Comparison of ENCODE assay signal across 13 cellular contexts in genomic region chr6:156840136-156840535, GRCh38.
DNase-seq lines count a peak whose midpoint lies in the region; ATAC-seq and TF ChIP-seq lines count a peak whose summit lies in the region.
"Had no signal": no experiment of that assay in that cellular context is flagged by ENCODE, and none has a peak within 500 bp of the region (broad histone marks: within the 10 kb centered on the region; RNA-seq: fewer than 3 reads in every experiment).

No MANE protein-coding gene starts in this region.

- no peak overlapping the region for H3K4me3 Mint-ChIP-seq in stimulated activated effector memory CD8-positive, alpha-beta T cell treated with anti-CD3 and anti-CD28 coated beads, Interleukin-12 subunit alpha, Interleukin-12 subunit beta, amount 100 ng/mL, for 72 hours
- no peak overlapping the region for H3K4me3 Mint-ChIP-seq in activated naive CD8-positive, alpha-beta T cell treated with anti-CD3 and anti-CD28 coated beads, Interleukin-2, amount 50 U/mL, for 24 hours
- H3K4me3 Mint-ChIP-seq: activated T-cell treated with anti-CD3 and anti-CD28 coated beads, Interleukin-2, amount 50 U/mL, for 4 hours; stimulated activated naive CD8-positive, alpha-beta T cell treated with anti-CD3 and anti-CD28 coated beads, Interleukin-15, amount 100 ng/mL, for 72 hours had no signal

- no peaks in the 10 kb centered on the region for H3K9me3 Mint-ChIP-seq in stimulated activated effector memory CD8-positive, alpha-beta T cell treated with anti-CD3 and anti-CD28 coated beads, Interleukin-12 subunit alpha, Interleukin-12 subunit beta, amount 100 ng/mL, for 72 hours
- no peaks in the 10 kb centered on the region for H3K9me3 Mint-ChIP-seq in activated naive CD8-positive, alpha-beta T cell treated with anti-CD3 and anti-CD28 coated beads, Interleukin-2, amount 50 U/mL, for 24 hours
- H3K9me3 Mint-ChIP-seq: activated T-cell treated with anti-CD3 and anti-CD28 coated beads, Interleukin-2, amount 50 U/mL, for 4 hours; stimulated activated naive CD8-positive, alpha-beta T cell treated with anti-CD3 and anti-CD28 coated beads, Interleukin-15, amount 100 ng/mL, for 72 hours had no signal

- TF ChIP-seq RAD21 in IMR-90 (IDR thresholded peaks at IDR 0.05; ENCODE audit: low read length): no peak

- no peak overlapping the region for H4K91ac ChIP-seq in IMR-90 (ENCODE audit: insufficient read depth, low read depth, low read length)

- H3K36me3 ChIP-seq in IMR-90 (ENCODE audit: control insufficient read depth, insufficient read depth, low read length) (peaks cover 6% of the 10 kb centered on the region), ascending aorta (no peaks in the 10 kb centered on the region), hepatocyte (replicated peaks; ENCODE audit: insufficient read depth, low read depth) (no peaks in the 10 kb centered on the region)

- intact Hi-C loops in IMR-90 (cut with micrococcal nuclease) (no loop called here), ascending aorta (cut with DNase I) (no loop called here)

- ATAC-seq in IMR-90 (ENCODE audit: low read depth): no peak
- no peak for ATAC-seq in stimulated activated effector memory CD8-positive, alpha-beta T cell treated with anti-CD3 and anti-CD28 coated beads, Interleukin-12 subunit alpha, Interleukin-12 subunit beta, amount 100 ng/mL, for 72 hours
- ATAC-seq in activated naive CD8-positive, alpha-beta T cell treated with anti-CD3 and anti-CD28 coated beads, Interleukin-2, amount 50 U/mL, for 24 hours: no peak

- H3K36me3 Mint-ChIP-seq in stimulated activated effector memory CD8-positive, alpha-beta T cell treated with anti-CD3 and anti-CD28 coated beads, Interleukin-12 subunit alpha, Interleukin-12 subunit beta, amount 100 ng/mL, for 72 hours: peaks cover 12% of the 10 kb centered on the region
- peaks cover 10% of the 10 kb centered on the region for H3K36me3 Mint-ChIP-seq in activated naive CD8-positive, alpha-beta T cell treated with anti-CD3 and anti-CD28 coated beads, Interleukin-2, amount 50 U/mL, for 24 hours (ENCODE audit: low read depth)

- H4K20me1 ChIP-seq in IMR-90 (ENCODE audit: insufficient read depth, low read length): peaks cover 59% of the 10 kb centered on the region
- peaks cover 48% of the 10 kb centered on the region for H4K20me1 ChIP-seq in hepatocyte (ENCODE audit: insufficient read depth, poor library complexity, severe bottlenecking)

- DNase-seq in IMR-90 (no peak), ascending aorta (ENCODE audit: low spot score in 2 of 2) (no peak), hepatocyte (ENCODE audit: low spot score) (no peak), anterior cingulate cortex (lab: John Stamatoyannopoulos, UW) (no peak), GM13976 (ENCODE audit: low spot score) (no peak)
- no peak for DNase-seq in stimulated activated effector memory CD8-positive, alpha-beta T cell treated with anti-CD3 and anti-CD28 coated beads, Interleukin-12 subunit alpha, Interleukin-12 subunit beta, amount 100 ng/mL, for 72 hours (ENCODE audit: low spot score in 2 of 2)
- DNase-seq in activated naive CD8-positive, alpha-beta T cell treated with anti-CD3 and anti-CD28 coated beads, Interleukin-2, amount 50 U/mL, for 24 hours: no peak
- DNase-seq: activated T-cell treated with anti-CD3 and anti-CD28 coated beads, Interleukin-2, amount 50 U/mL, for 4 hours; kidney; NCI-H1092 treated with DMSO at 0.1 percent for 48 hours; stimulated activated CD4-positive, alpha-beta T cell treated with anti-CD3 and anti-CD28 coated beads, Interleukin-2, amount 100 ng/mL, for 48 hours; stimulated activated naive CD8-positive, alpha-beta T cell treated with anti-CD3 and anti-CD28 coated beads, Interleukin-15, amount 100 ng/mL, for 72 hours had no signal

- no peaks in the 10 kb centered on the region for H3K9me2 ChIP-seq in hepatocyte (replicated peaks; ENCODE audit: insufficient read depth)

- no peaks in the 10 kb centered on the region for H3K27me3 ChIP-seq in IMR-90 (ENCODE audit: control insufficient read depth, insufficient read depth, low read length)
- H3K27me3 ChIP-seq in ascending aorta: no peaks in the 10 kb centered on the region
- no peaks in the 10 kb centered on the region for H3K27me3 ChIP-seq in hepatocyte

- no peak overlapping the region for H2BK15ac ChIP-seq in IMR-90 (ENCODE audit: low read depth, low read length)

- H3K4me2 ChIP-seq in IMR-90 (ENCODE audit: low read depth, low read length) (no peak overlapping the region), hepatocyte (peak overlapping the region; percentile 25)

- no peak overlapping the region; the same call in 1 of the 2 replicates for H3K23ac ChIP-seq in IMR-90 (ENCODE audit: low read depth, low read length)

- H3K4ac ChIP-seq in IMR-90 (ENCODE audit: low read depth, low read length): 0 out of 2 replicates have a peak overlapping the region, but pooled peaks have one; percentile 3

- 64% methylated on average over 6 of the region's 8 CpGs; no CpG with 5 or more reads in 1 of the 2 experiments for WGBS in IMR-90 (ENCODE audit: extremely low coverage in 2 of 2, insufficient read length in 1 of 2), 2 experiments
- WGBS in hepatocyte (ENCODE audit: low lambda C conversion rate, missing lambda C conversion rate): 50% methylated on average over 8 of the region's 8 CpGs

- dilution Hi-C loops in IMR-90 (cut with HindIII; ENCODE audit: low sequenced_read_pairs, unreplicated experiment): no loop called here

- H3K9me1 ChIP-seq in IMR-90 (ENCODE audit: insufficient read depth, low read length): peaks cover 30% of the 10 kb centered on the region

- in situ Hi-C loops in IMR-90 (cut with MboI; ENCODE audit: low sequenced_read_pairs): no loop called here
- in situ Hi-C loops in GM13976 (cut with MboI; ENCODE audit: low sequenced_read_pairs, unreplicated experiment): no loop called here

- H2AK9ac ChIP-seq in IMR-90 (replicated peaks; ENCODE audit: low read depth, low read length, poor library complexity): no peak overlapping the region

- BruUV-seq in IMR-90 (replicated peaks; lab: Mats Ljungman, UMichigan): no TSS peak

- H3K27ac ChIP-seq in IMR-90 (ENCODE audit: insufficient read depth, low read length): no peak overlapping the region
- H3K27ac ChIP-seq in ascending aorta: peak overlapping the region; percentile 50 to 65
- peak overlapping the region; percentile 54 for H3K27ac ChIP-seq in hepatocyte
- H3K27ac ChIP-seq: RWPE1 had no signal

- no peak overlapping the region for H3K18ac ChIP-seq in IMR-90 (ENCODE audit: low read depth, low read length)

- no peak overlapping the region for H2BK5ac ChIP-seq in IMR-90 (ENCODE audit: low read depth, low read length, poor library complexity, severe bottlenecking)

- H3K27me3 Mint-ChIP-seq in activated naive CD8-positive, alpha-beta T cell treated with anti-CD3 and anti-CD28 coated beads, Interleukin-2, amount 50 U/mL, for 24 hours: no peaks in the 10 kb centered on the region
- H3K27me3 Mint-ChIP-seq: stimulated activated naive CD8-positive, alpha-beta T cell treated with anti-CD3 and anti-CD28 coated beads, Interleukin-15, amount 100 ng/mL, for 72 hours had no signal

- H4K8ac ChIP-seq in IMR-90 (ENCODE audit: low read depth in 2 of 2, low read length in 2 of 2): no peak overlapping the region

- H2BK20ac ChIP-seq in IMR-90 (ENCODE audit: low read depth, low read length): no peak overlapping the region

- H3K9me3 ChIP-seq in IMR-90 (ENCODE audit: control insufficient read depth, insufficient read depth, low read length) (no peaks in the 10 kb centered on the region), ascending aorta (no peaks in the 10 kb centered on the region), hepatocyte (ENCODE audit: low read depth) (no peaks in the 10 kb centered on the region)

- TF ChIP-seq CTCF in IMR-90 (conservative IDR thresholded peaks at IDR 0.05; ENCODE audit: low read depth, low read length): no peak
- no peak for TF ChIP-seq CTCF in ascending aorta (IDR thresholded peaks at IDR 0.05)
- no peak for TF ChIP-seq CTCF in hepatocyte (IDR thresholded peaks at IDR 0.05; ENCODE audit: poor library complexity)
- TF ChIP-seq CTCF in GM13976 (IDR thresholded peaks at IDR 0.05; ENCODE audit: borderline replicate concordance, control extremely low read depth, extremely low read depth, insufficient read depth, missing control alignments): no peak

- no peak overlapping the region for H3K9ac ChIP-seq in IMR-90 (ENCODE audit: low read depth, low read length)

- H3K4me3 ChIP-seq in IMR-90 (ENCODE audit: insufficient read depth, low read depth, low read length): no peak overlapping the region
- H3K4me3 ChIP-seq in ascending aorta: peak overlapping the region in 1 of 2 donors; percentile 39
- H3K4me3 ChIP-seq in hepatocyte: no peak overlapping the region

- H3K4me1 Mint-ChIP-seq in stimulated activated effector memory CD8-positive, alpha-beta T cell treated with anti-CD3 and anti-CD28 coated beads, Interleukin-12 subunit alpha, Interleukin-12 subunit beta, amount 100 ng/mL, for 72 hours: peaks cover 60% of the 10 kb centered on the region
- H3K4me1 Mint-ChIP-seq in activated naive CD8-positive, alpha-beta T cell treated with anti-CD3 and anti-CD28 coated beads, Interleukin-2, amount 50 U/mL, for 24 hours: peaks cover 57% of the 10 kb centered on the region

- H3K4me1 ChIP-seq in IMR-90 (ENCODE audit: control insufficient read depth, insufficient read depth, low read length) (peaks cover 15% of the 10 kb centered on the region), ascending aorta (peaks cover 4 to 48% of the 10 kb centered on the region in 2 donors), hepatocyte (ENCODE audit: insufficient read depth) (peaks cover 23% of the 10 kb centered on the region)

- peak overlapping the region; percentile 82 for H3K27ac Mint-ChIP-seq in stimulated activated effector memory CD8-positive, alpha-beta T cell treated with anti-CD3 and anti-CD28 coated beads, Interleukin-12 subunit alpha, Interleukin-12 subunit beta, amount 100 ng/mL, for 72 hours
- no peak overlapping the region for H3K27ac Mint-ChIP-seq in activated naive CD8-positive, alpha-beta T cell treated with anti-CD3 and anti-CD28 coated beads, Interleukin-2, amount 50 U/mL, for 24 hours

- H2AFZ ChIP-seq in IMR-90 (replicated peaks; ENCODE audit: low read length, poor library complexity): no peak overlapping the region
- H2AFZ ChIP-seq in hepatocyte: no peak overlapping the region

- peaks cover 99% of the 10 kb centered on the region for H3K79me2 ChIP-seq in hepatocyte

- TF ChIP-seq POLR2A in IMR-90 (IDR thresholded peaks at IDR 0.05; ENCODE audit: low read depth, low read length): no peak

- CTCF ChIA-PET in IMR-90 (lab: Yijun Ruan, JAX): interaction anchor here (1.0 kb wide), 1 partner anchor 52 kb away, joined by 3 read pairs; no protein-coding TSS in a partner anchor

- no peak overlapping the region for H2AK5ac ChIP-seq in IMR-90 (ENCODE audit: low read depth, low read length)

- H2BK120ac ChIP-seq in IMR-90 (ENCODE audit: low read depth, low read length): no peak overlapping the region

- no peak overlapping the region for H3K56ac ChIP-seq in IMR-90 (ENCODE audit: extremely low read depth, insufficient read depth, low read length)

- H3K14ac ChIP-seq in IMR-90 (replicated peaks; ENCODE audit: low read depth, low read length): no peak overlapping the region

- H4K5ac ChIP-seq in IMR-90 (ENCODE audit: low read depth, low read length): no peak overlapping the region

- POLR2A ChIA-PET in IMR-90 (lab: Charles Lee; ENCODE audit: unreplicated experiment): no interaction called here

- H3K79me1 ChIP-seq in IMR-90 (ENCODE audit: low read depth in 1 of 2, low read length in 2 of 2): peaks cover 37 to 78% of the 10 kb centered on the region in 2 experiments
